Comparison of ENCODE assay signal across 8 cellular contexts in the genomic region with DNA sequence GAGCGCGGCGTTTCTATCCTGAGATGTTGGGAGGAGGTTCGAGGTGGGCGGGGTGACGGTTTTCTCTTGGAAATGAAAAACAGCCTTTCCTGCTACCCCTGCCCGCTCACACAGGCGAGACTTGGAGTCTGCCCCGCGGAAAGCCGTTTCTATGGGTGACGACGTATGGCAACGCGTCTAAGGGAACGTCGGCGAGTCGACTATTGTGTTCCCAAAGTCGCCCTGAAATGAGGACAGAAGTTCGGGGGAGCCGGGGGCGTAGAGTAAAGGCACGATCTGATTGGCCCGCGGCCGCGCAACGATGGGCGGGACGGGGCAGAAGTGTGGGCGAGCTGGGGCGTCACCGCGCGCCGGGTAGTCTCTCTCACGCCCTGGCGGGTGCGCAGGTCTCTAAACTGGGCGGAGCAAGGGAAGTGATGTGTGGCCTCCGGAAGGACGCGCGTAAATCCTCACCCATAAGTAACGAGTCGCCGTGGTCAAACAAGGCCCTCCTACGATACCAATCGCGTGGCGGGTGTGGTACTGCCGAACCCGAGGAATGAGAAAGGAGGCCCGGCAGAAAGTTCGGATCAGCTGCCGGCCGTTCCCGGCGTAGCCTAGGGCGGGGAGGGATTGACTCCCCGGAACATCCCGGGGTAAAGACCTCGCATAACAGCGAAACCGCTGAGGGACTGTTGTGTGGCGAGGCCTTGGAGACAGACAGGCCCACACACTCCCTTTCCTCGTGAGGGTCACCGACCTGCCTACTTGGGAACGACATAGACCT.
DNase-seq lines count a peak whose midpoint lies in the region; ATAC-seq and TF ChIP-seq lines count a peak whose summit lies in the region.

No MANE protein-coding gene starts in this region.

- H3K27me3 ChIP-seq in GM06990 (replicated peaks; ENCODE audit: control insufficient read depth, insufficient read depth, low read length): no peaks in the 10 kb centered on the region

- no peak for TF ChIP-seq CTCF in GM06990 (IDR thresholded peaks at IDR 0.05; ENCODE audit: insufficient read depth, low read length, poor library complexity, severe bottlenecking)
- TF ChIP-seq CTCF in NB4 (IDR thresholded peaks at IDR 0.05; ENCODE audit: low read depth, low read length): no peak

- DNase-seq in GM06990 (ENCODE audit: extremely low read depth, insufficient read length) (peak; percentile 100), NB4 (ENCODE audit: low read depth) (peak; percentile 100), SK-N-DZ (ENCODE audit: low spot score) (peak; percentile 97), germinal center (ENCODE audit: low spot score) (peak; percentile 92), non-pigmented ciliary epithelial cell (ENCODE audit: low read depth) (peak; percentile 96), superior temporal gyrus (ENCODE audit: extremely low spot score) (peak; percentile 98)
- peak; percentile 98 for DNase-seq in activated naive CD4-positive, alpha-beta T cell treated with anti-CD3 and anti-CD28 coated beads, Interleukin-2, amount 50 U/mL, for 16 hours

- TF ChIP-seq POLR2A in NB4 (IDR thresholded peaks at IDR 0.05; ENCODE audit: extremely low read depth, insufficient read length): peak; percentile 93

- peak overlapping the region; percentile 86 for H3K4me3 ChIP-seq in GM06990 (replicated peaks; ENCODE audit: low read depth, low read length)
- peak overlapping the region; percentile 81 for H3K4me3 ChIP-seq in NB4 (ENCODE audit: low read depth, low read length)

- no peaks in the 10 kb centered on the region for H3K36me3 ChIP-seq in GM06990 (ENCODE audit: control insufficient read depth, insufficient read depth, low read length)

- ATAC-seq in HG02571 (IDR thresholded peaks at IDR 0.05; ENCODE audit: unreplicated experiment): peak; percentile 97

Comparison
In these comparisons a context has a peak if more than half of its experiments do, and no peak if none do; other contexts are left out.
1. Peak in every context shown above with its lines: DNase-seq, ATAC-seq and H3K4me3 ChIP-seq.